ENCODE assay signal across 8 cellular contexts in genomic region chr10:93702278-93703001, GRCh38. TPM values are rescaled to one million over a fixed set of nuclear protein-coding genes. Genes with fewer than 3 reads are reported as not detected.
DNase-seq lines count a peak whose midpoint lies in the region; ATAC-seq and TF ChIP-seq lines count a peak whose summit lies in the region.

A gene with protein sequence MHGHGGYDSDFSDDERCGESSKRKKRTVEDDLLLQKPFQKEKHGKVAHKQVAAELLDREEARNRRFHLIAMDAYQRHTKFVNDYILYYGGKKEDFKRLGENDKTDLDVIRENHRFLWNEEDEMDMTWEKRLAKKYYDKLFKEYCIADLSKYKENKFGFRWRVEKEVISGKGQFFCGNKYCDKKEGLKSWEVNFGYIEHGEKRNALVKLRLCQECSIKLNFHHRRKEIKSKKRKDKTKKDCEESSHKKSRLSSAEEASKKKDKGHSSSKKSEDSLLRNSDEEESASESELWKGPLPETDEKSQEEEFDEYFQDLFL (minus strand): TSS chr10:93702592. CDS start chr10:93700106, 2,486 bp downstream.

- H3K36me3 ChIP-seq in duodenal mucosa (ENCODE audit: control insufficient read depth in 1 of 2, insufficient read depth in 2 of 2, low read length in 2 of 2), result peaks cover 7 to 14% of the 10 kb centered on the region in 2 donors

- peak within 1 kb of the TSS; percentile 85 to 87 for H3K9ac ChIP-seq in duodenal mucosa (ENCODE audit: low read depth in 1 of 2, low read length in 2 of 2)

- H3K4me3 ChIP-seq in duodenal mucosa (ENCODE audit: low read depth in 1 of 2, low read length in 2 of 2), result peak within 1 kb of the TSS; percentile 88 to 98
- peak within 1 kb of the TSS; percentile 55 for H3K4me3 ChIP-seq in lower leg skin (ENCODE audit: low read depth, poor library complexity, severe bottlenecking)

- peak; percentile 84 for ATAC-seq in GM19351 (IDR thresholded peaks at IDR 0.05; ENCODE audit: unreplicated experiment)
- ATAC-seq in HG03520 (IDR thresholded peaks at IDR 0.05; ENCODE audit: unreplicated experiment), result peak; percentile 71

- intact Hi-C loops in lower leg skin (cut with DNase I; ENCODE audit: low total_unique reads), result loop anchor here (5.0 kb wide), 1 partner anchor 115 kb away; no protein-coding TSS in a partner anchor

- H3K27ac ChIP-seq in duodenal mucosa (ENCODE audit: low read depth, low read length), result peak within 1 kb of the TSS; percentile 76

- TF ChIP-seq CTCF in lower leg skin (IDR thresholded peaks at IDR 0.05), result no peak

- TF ChIP-seq POLR2A in lower leg skin (IDR thresholded peaks at IDR 0.05), result peak in 1 of 2 donors; percentile 32

- H3K9me3 ChIP-seq in duodenal mucosa (ENCODE audit: control insufficient read depth in 1 of 2, low read length in 2 of 2), result no peaks in the 10 kb centered on the region

- H3K27me3 ChIP-seq in duodenal mucosa (ENCODE audit: control insufficient read depth in 1 of 2, insufficient read depth in 2 of 2, low read length in 2 of 2), result no peaks in the 10 kb centered on the region

- H3K4me1 ChIP-seq in duodenal mucosa (ENCODE audit: control insufficient read depth in 1 of 2, insufficient read depth in 2 of 2, low read length in 2 of 2), result peaks cover 3 to 7% of the 10 kb centered on the region in 2 donors

- whole genome bisulfite sequencing in lower leg skin, 2 donors, result 0 to 1% methylated on average over 51 of the region's 51 CpGs

- DNase-seq in CD1c-positive myeloid dendritic cell (ENCODE audit: extremely low spot score) (peak; percentile 95), NCI-H69 (lab: John Stamatoyannopoulos, UW) (peak; percentile 88), lower leg skin (ENCODE audit: low spot score in 2 of 2) (peak; percentile 88 to 99)
- DNase-seq in activated CD4-positive, alpha-beta T cell treated with anti-CD3 and anti-CD28 coated beads, Interleukin-2, amount 50 U/mL, for 4 hours, result peak; percentile 82
- DNase-seq in stimulated activated CD4-positive, alpha-beta T cell treated with anti-CD3 and anti-CD28 coated beads, Interleukin-4, amount 100 ng/mL, for 4 hours, result peak; percentile 77 to 86

RNA-seq across cellular contexts. Expression of the gene that starts here (rescaled TPM):
- 10 to 100 TPM in 2 of 4 donors, 1 to 10 TPM in 2; 6.8 to 25.0 (median 11.5) TPM for total RNA-seq in lower leg skin

Comparison
In these comparisons a context has a peak if more than half of its experiments do, and no peak if none do; other contexts are left out.
1. Peak in every context shown above with its lines: DNase-seq, ATAC-seq, H3K4me3 ChIP-seq and H3K27ac ChIP-seq.